Comparison of ENCODE assay signal across 24 cellular contexts in genomic region chr2:109388018-109388417, GRCh38.
"Had no signal": no experiment of that assay in that cellular context is flagged by ENCODE, and none has a peak within 500 bp of the region (broad histone marks: within the 10 kb centered on the region; RNA-seq: fewer than 3 reads in every experiment).

No MANE protein-coding gene starts in this region.

- H3K4me3 Mint-ChIP-seq: naive B cell; nephron; stimulated activated effector memory CD8-positive, alpha-beta T cell treated with anti-CD3 and anti-CD28 coated beads, Interleukin-12 subunit alpha, Interleukin-12 subunit beta, amount 100 ng/mL, for 72 hours; stimulated activated naive CD8-positive, alpha-beta T cell treated with anti-CD3 and anti-CD28 coated beads, Interleukin-15, Interleukin-2, amounts not matched to agents 100 ng/mL and 50 ng/mL, for 24 hours had no signal

- DNase-seq: colonic mucosa; dermis blood vessel endothelial cell; erythroblast; foreskin keratinocyte; head of caudate nucleus; left colon; left ventricle myocardium superior; mesendoderm; naive B cell; ovary; stimulated activated CD4-positive, alpha-beta T cell treated with anti-CD3 and anti-CD28 coated beads, Interleukin-2, amount 100 ng/mL, for 48 hours; stimulated activated CD8-positive, alpha-beta memory T cell treated with anti-CD3 and anti-CD28 coated beads, Interleukin-4, amount 100 ng/mL, for 48 hours; tibial artery had no signal

- H3K27me3 ChIP-seq: colonic mucosa, hepatocyte, neutrophil, ovary, right atrium auricular region, tibial artery, upper lobe of right lung, vagina had no signal

- H3K4me1 ChIP-seq: colonic mucosa, foreskin keratinocyte had no signal

- H3K36me3 ChIP-seq: colonic mucosa, neutrophil, ovary, right atrium auricular region, upper lobe of right lung, vagina had no signal

- H3K27ac Mint-ChIP-seq: nephron; stimulated activated effector memory CD8-positive, alpha-beta T cell treated with anti-CD3 and anti-CD28 coated beads, Interleukin-12 subunit alpha, Interleukin-12 subunit beta, amount 100 ng/mL, for 72 hours; stimulated activated naive CD8-positive, alpha-beta T cell treated with anti-CD3 and anti-CD28 coated beads, Interleukin-15, Interleukin-2, amounts not matched to agents 100 ng/mL and 50 ng/mL, for 24 hours had no signal

- H3K79me2 ChIP-seq: hepatocyte had no signal

- H3K36me3 Mint-ChIP-seq: naive B cell; stimulated activated effector memory CD8-positive, alpha-beta T cell treated with anti-CD3 and anti-CD28 coated beads, Interleukin-12 subunit alpha, Interleukin-12 subunit beta, amount 100 ng/mL, for 72 hours had no signal

- H3K9me3 Mint-ChIP-seq: nephron; stimulated activated effector memory CD8-positive, alpha-beta T cell treated with anti-CD3 and anti-CD28 coated beads, Interleukin-12 subunit alpha, Interleukin-12 subunit beta, amount 100 ng/mL, for 72 hours; stimulated activated naive CD8-positive, alpha-beta T cell treated with anti-CD3 and anti-CD28 coated beads, Interleukin-15, Interleukin-2, amounts not matched to agents 100 ng/mL and 50 ng/mL, for 24 hours had no signal

- H3K4me3 ChIP-seq: colonic mucosa, hepatocyte, lung, ovary, right atrium auricular region, smooth muscle cell, tibial artery, upper lobe of right lung, vagina had no signal

- H3K27ac ChIP-seq: colonic mucosa, foreskin keratinocyte, hepatocyte, neutrophil, ovary, right atrium auricular region, tibial artery, upper lobe of right lung, vagina had no signal

- H3K4me2 ChIP-seq: hepatocyte, smooth muscle cell had no signal

- H3K9me3 ChIP-seq: colonic mucosa, neutrophil, ovary, right atrium auricular region, tibial artery, upper lobe of right lung, vagina had no signal

- FAIRE-seq: endothelial cell of umbilical vein had no signal

- ATAC-seq: foreskin keratinocyte; left colon; left ventricle myocardium superior; stimulated activated effector memory CD8-positive, alpha-beta T cell treated with anti-CD3 and anti-CD28 coated beads, Interleukin-12 subunit alpha, Interleukin-12 subunit beta, amount 100 ng/mL, for 72 hours; upper lobe of right lung had no signal

- H2AFZ ChIP-seq: hepatocyte had no signal

- H3K4me1 Mint-ChIP-seq: naive B cell; stimulated activated effector memory CD8-positive, alpha-beta T cell treated with anti-CD3 and anti-CD28 coated beads, Interleukin-12 subunit alpha, Interleukin-12 subunit beta, amount 100 ng/mL, for 72 hours had no signal

- H3K27me3 Mint-ChIP-seq: naive B cell; stimulated activated naive CD8-positive, alpha-beta T cell treated with anti-CD3 and anti-CD28 coated beads, Interleukin-15, Interleukin-2, amounts not matched to agents 100 ng/mL and 50 ng/mL, for 24 hours had no signal
